ENCODE assay signal across 1 cellular context in genomic region chr2:207226243-207226642, GRCh38.
TF ChIP-seq lines count a peak whose summit lies in the region.

No MANE protein-coding gene starts in this region.

TF ChIP-seq in GM23338, 12 proteins besides CTCF, POLR2A, EP300 and RAD21 (continued from another document):
- TF ChIP-seq ZNF462 (CRISPR knock-in tag; IDR thresholded peaks at IDR 0.05), result no peak
